ENCODE assay signal across 30 cellular contexts in genomic region chr1:63924600-63924999, GRCh38.
DNase-seq lines count a peak whose midpoint lies in the region; TF ChIP-seq lines count a peak whose summit lies in the region.
"Had no signal": no experiment of that assay in that cellular context is flagged by ENCODE, and none has a peak within 500 bp of the region (broad histone marks: within the 10 kb centered on the region; RNA-seq: fewer than 3 reads in every experiment).

No MANE protein-coding gene starts in this region.

- in situ Hi-C loops in brain microvascular endothelial cell (cut with HindIII; ENCODE audit: low pct_ligation_motif_present, low sequenced_read_pairs), result loop anchor here (25.0 kb wide), 1 partner anchor 313 kb away; no protein-coding TSS in a partner anchor

- no peak for TF ChIP-seq POLR2A in lower leg skin (IDR thresholded peaks at IDR 0.05)

- no peak overlapping the region for H3K4me3 Mint-ChIP-seq in HFFc6
- no peak overlapping the region for H3K4me3 Mint-ChIP-seq in osteocyte (ENCODE audit: unreplicated experiment)
- H3K4me3 Mint-ChIP-seq: activated CD8-positive, alpha-beta T cell treated with anti-CD3 and anti-CD28 coated beads, Interleukin-2, amount 10 ng/mL, durations not matched to agents 7 days and 5 days; activated T-helper 17 cell treated with anti-CD3 and anti-CD28 coated beads, Interleukin-2, amount 50 U/mL, for 72 hours; mesothelial cell of epicardium had no signal

- H3K4me1 Mint-ChIP-seq in HFFc6 (ENCODE audit: low read depth), result peaks cover 29% of the 10 kb centered on the region
- peaks cover 57% of the 10 kb centered on the region for H3K4me1 Mint-ChIP-seq in osteocyte (ENCODE audit: unreplicated experiment)
- H3K4me1 Mint-ChIP-seq: activated T-helper 17 cell treated with anti-CD3 and anti-CD28 coated beads, Interleukin-2, amount 50 U/mL, for 72 hours had no signal

- TF ChIP-seq CTCF in BJ (IDR thresholded peaks at IDR 0.05; ENCODE audit: insufficient read depth, low read depth, low read length) (0 out of 2 replicates have a peak, but pooled peaks have one; percentile 14), HFFc6 (IDR thresholded peaks at IDR 0.05) (peak; percentile 23; the same call in 1 of the 2 replicates), brain microvascular endothelial cell (IDR thresholded peaks at IDR 0.05; ENCODE audit: low read depth, low read length, missing control alignments) (peak; percentile 23), osteocyte (IDR thresholded peaks at IDR 0.05) (peak; percentile 16), lower leg skin (IDR thresholded peaks at IDR 0.05) (no peak)

- 80 to 96% methylated on average over 3 of the region's 3 CpGs for WGBS in lower leg skin, 2 donors

- no peak overlapping the region for H3K27ac Mint-ChIP-seq in HFFc6
- peak overlapping the region; percentile 10 for H3K27ac Mint-ChIP-seq in osteocyte (ENCODE audit: unreplicated experiment)
- H3K27ac Mint-ChIP-seq: activated CD8-positive, alpha-beta T cell treated with anti-CD3 and anti-CD28 coated beads, Interleukin-2, amount 10 ng/mL, durations not matched to agents 7 days and 5 days; activated naive CD4-positive, alpha-beta T cell treated with anti-CD3 and anti-CD28 coated beads, Interleukin-2, amount 50 U/mL, for 72 hours; activated T-helper 17 cell treated with anti-CD3 and anti-CD28 coated beads, Interleukin-2, amount 50 U/mL, for 72 hours; mesothelial cell of epicardium had no signal

- H3K36me3 Mint-ChIP-seq in HFFc6 (ENCODE audit: low read depth), result no peaks in the 10 kb centered on the region
- H3K36me3 Mint-ChIP-seq in osteocyte (ENCODE audit: unreplicated experiment), result no peaks in the 10 kb centered on the region
- H3K36me3 Mint-ChIP-seq: activated naive CD4-positive, alpha-beta T cell treated with anti-CD3 and anti-CD28 coated beads, Interleukin-2, amount 50 U/mL, for 72 hours had no signal

- H3K4me3 ChIP-seq in BJ (ENCODE audit: low read depth, low read length) (no peak overlapping the region), brain microvascular endothelial cell (ENCODE audit: low read depth, low read length) (no peak overlapping the region), lower leg skin (ENCODE audit: low read depth, poor library complexity, severe bottlenecking) (no peak overlapping the region)
- H3K4me3 ChIP-seq: BLaER1 treated with 17β-estradiol and CSF1 and Interleukin-3, amounts not matched to agents 10 nM and 100 nM; cardiac muscle cell; right lobe of liver; spleen had no signal

- H3K27me3 ChIP-seq in BJ (ENCODE audit: control insufficient read depth, insufficient read depth, low read length), result peaks cover 4% of the 10 kb centered on the region; the same call in 1 of the 2 replicates
- no peaks in the 10 kb centered on the region for H3K27me3 ChIP-seq in brain microvascular endothelial cell (replicated peaks)
- H3K27me3 ChIP-seq: BLaER1 treated with 17β-estradiol and CSF1 and Interleukin-3, amounts not matched to agents 10 nM and 100 nM; cardiac muscle cell; right lobe of liver; spleen had no signal

- H3K27me3 Mint-ChIP-seq in HFFc6 (ENCODE audit: insufficient read depth), result no peaks in the 10 kb centered on the region; the same call in 1 of the 2 replicates
- no peaks in the 10 kb centered on the region for H3K27me3 Mint-ChIP-seq in osteocyte (ENCODE audit: unreplicated experiment)

- H3K36me3 ChIP-seq in BJ (ENCODE audit: control insufficient read depth, insufficient read depth, low read length), result no peaks in the 10 kb centered on the region
- H3K36me3 ChIP-seq in brain microvascular endothelial cell (replicated peaks), result no peaks in the 10 kb centered on the region
- H3K36me3 ChIP-seq: BLaER1 treated with 17β-estradiol and CSF1 and Interleukin-3, amounts not matched to agents 10 nM and 100 nM; cardiac muscle cell; right lobe of liver; spleen had no signal

- H3K9me3 Mint-ChIP-seq in HFFc6 (0 out of 2 replicates have a peak, but pooled peaks cover 4% of the 10 kb centered on the region), osteocyte (ENCODE audit: unreplicated experiment) (no peaks in the 10 kb centered on the region)
- H3K9me3 Mint-ChIP-seq: activated naive CD4-positive, alpha-beta T cell treated with anti-CD3 and anti-CD28 coated beads, Interleukin-2, amount 50 U/mL, for 72 hours; activated T-helper 17 cell treated with anti-CD3 and anti-CD28 coated beads, Interleukin-2, amount 50 U/mL, for 72 hours; mesothelial cell of epicardium had no signal

- H3K27ac ChIP-seq in brain microvascular endothelial cell, result no peak overlapping the region
- H3K27ac ChIP-seq: BLaER1 treated with 17β-estradiol and CSF1 and Interleukin-3, amounts not matched to agents 10 nM and 100 nM; right lobe of liver; spleen; VCaP had no signal

- CTCF ChIA-PET in BJ (lab: Yijun Ruan, JAX), result interaction anchor here (0.7 kb wide), 1 partner anchor 308 kb away, joined by 3 read pairs; no protein-coding TSS in a partner anchor

- intact Hi-C loops in lower leg skin (cut with DNase I; ENCODE audit: low total_unique reads), result no loop called here

- DNase-seq in BJ (ENCODE audit: low read depth) (no peak), HFFc6 (no peak), brain microvascular endothelial cell (no peak), osteocyte (ENCODE audit: extremely low spot score, unreplicated experiment) (no peak), lower leg skin (ENCODE audit: low spot score in 2 of 2) (no peak), T-helper 9 cell (no peak), NCI-H187 treated with DMSO at 0.1 percent for 48 hours (lab: John Stamatoyannopoulos, UW) (no peak)
- DNase-seq: activated CD4-positive, alpha-beta T cell treated with anti-CD3 and anti-CD28 coated beads for 4 hours; activated CD8-positive, alpha-beta T cell treated with anti-CD3 and anti-CD28 coated beads, Interleukin-2, amount 10 ng/mL, durations not matched to agents 7 days and 5 days; COR-L47; cortex of kidney; DND-41; effector memory CD4-positive, alpha-beta T cell; erythroblast; GF-D8; NCI-H1105 treated with DMSO at 0.1 percent for 48 hours; NCI-H2029; NCI-H526 treated with DMSO at 0.1 percent for 48 hours; right lobe of liver; SHP77; spleen; stimulated activated CD4-positive, alpha-beta T cell treated with anti-CD3 and anti-CD28 coated beads, Interleukin-2, amount 100 ng/mL, for 24 hours; stimulated activated naive CD8-positive, alpha-beta T cell treated with anti-CD3 and anti-CD28 coated beads, Interleukin-15, Interleukin-2, amounts not matched to agents 100 U/mL and 50 U/mL, for 24 hours; T1000 had no signal

- POLR2A ChIA-PET in BJ (lab: Charles Lee), result no interaction called here

Comparison
In these comparisons a context has a peak if more than half of its experiments do, and no peak if none do; other contexts are left out.
1. CTCF ChIP-seq: peak in BJ (single experiment), HFFc6 (single experiment), brain microvascular endothelial cell (single experiment) and osteocyte (single experiment); none in lower leg skin (0 of 3).